Comparison of ENCODE assay signal across 14 cellular contexts in genomic region chr11:77379917-77380316, GRCh38.
"Had no signal": no experiment of that assay in that cellular context is flagged by ENCODE, and none has a peak within 500 bp of the region (broad histone marks: within the 10 kb centered on the region; RNA-seq: fewer than 3 reads in every experiment).

No MANE protein-coding gene starts in this region.

- H3K4me3 ChIP-seq: heart left ventricle, stomach, thoracic aorta, transverse colon had no signal

- H3K27ac ChIP-seq: foreskin keratinocyte, heart left ventricle, stomach, thoracic aorta had no signal

- H3K9me3 ChIP-seq: heart left ventricle, neutrophil, stomach, thoracic aorta, transverse colon had no signal

- H3K27me3 ChIP-seq: foreskin keratinocyte, heart left ventricle, neutrophil, stomach, transverse colon had no signal

- DNase-seq: cerebellar nuclear complex; foreskin keratinocyte; heart left ventricle; kidney glomerular epithelial cell; mammary epithelial cell; small intestine; stimulated activated CD4-positive, alpha-beta T cell treated with anti-CD3 and anti-CD28 coated beads, Interleukin-12 subunit alpha, Interleukin-12 subunit beta, amount 100 ng/mL, for 4 hours; stimulated activated naive CD4-positive, alpha-beta T cell; stomach; substantia nigra; transverse colon had no signal

- ATAC-seq: foreskin keratinocyte, heart left ventricle, left lobe of liver had no signal
